ENCODE assay signal across 17 cellular contexts in the genomic region with DNA sequence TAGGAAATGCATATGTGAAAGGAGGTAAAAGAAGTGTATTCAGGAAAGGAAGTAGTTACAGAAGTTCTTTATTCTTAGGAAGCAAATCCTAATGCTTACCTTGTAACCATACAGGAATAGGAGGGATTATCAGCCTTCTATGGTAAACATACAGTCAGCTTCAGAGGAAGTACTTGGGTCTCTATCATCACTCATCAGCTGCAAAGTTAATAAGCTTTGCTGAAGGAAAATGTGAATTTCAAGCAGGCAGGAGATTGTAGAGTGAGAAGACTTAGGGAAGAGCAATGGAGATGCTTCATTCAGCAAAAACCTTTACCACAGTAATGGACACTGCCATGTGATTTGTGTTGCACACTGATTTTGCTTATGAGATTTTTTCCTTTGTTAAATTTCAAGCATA.
DNase-seq lines count a peak whose midpoint lies in the region; ATAC-seq, FAIRE-seq and TF ChIP-seq lines count a peak whose summit lies in the region.
"Had no signal": no experiment of that assay in that cellular context is flagged by ENCODE, and none has a peak within 500 bp of the region (broad histone marks: within the 10 kb centered on the region; RNA-seq: fewer than 3 reads in every experiment).

No MANE protein-coding gene starts in this region.

- H3K4me1 ChIP-seq in HEK293 (ENCODE audit: control insufficient read depth, insufficient read depth, low read length) = no peaks in the 10 kb centered on the region; the same call in 1 of the 2 replicates
- no peaks in the 10 kb centered on the region for H3K4me1 ChIP-seq in astrocyte (ENCODE audit: insufficient read depth, low read length)
- H3K4me1 ChIP-seq: foreskin keratinocyte had no signal

- no peaks in the 10 kb centered on the region for H3K9me3 Mint-ChIP-seq in CD4-positive, alpha-beta T cell
- H3K9me3 Mint-ChIP-seq in astrocyte (ENCODE audit: unreplicated experiment) (no peaks in the 10 kb centered on the region), naive B cell (no peaks in the 10 kb centered on the region)

- H3K4me2 ChIP-seq in astrocyte (ENCODE audit: low read length) = no peak overlapping the region

- H3K27ac ChIP-seq in CD4-positive, alpha-beta T cell (ENCODE audit: low read depth, low read length) = no peak overlapping the region
- H3K27ac ChIP-seq in HEK293 (ENCODE audit: extremely low read depth, low read depth, low read length) (no peak overlapping the region), astrocyte (ENCODE audit: low read depth, low read length) (no peak overlapping the region)
- H3K27ac ChIP-seq: foreskin keratinocyte, neutrophil, right lobe of liver, SK-N-MC, thoracic aorta had no signal

- no peak for TF ChIP-seq CTCF in CD4-positive, alpha-beta T cell (IDR thresholded peaks at IDR 0.05)
- TF ChIP-seq CTCF in HEK293 (tag by site-specific recombination; IDR thresholded peaks at IDR 0.05) = no peak
- TF ChIP-seq CTCF in astrocyte (IDR thresholded peaks at IDR 0.05; ENCODE audit: insufficient read depth, low read depth, low read length) = no peak

- intact Hi-C loops in CD4-positive, alpha-beta T cell (cut with DNase I, micrococcal nuclease) = no loop called here

- H3K79me2 ChIP-seq in astrocyte (ENCODE audit: insufficient read depth, low read length) = peaks cover 62% of the 10 kb centered on the region

- peaks cover 45% of the 10 kb centered on the region for H4K20me1 ChIP-seq in astrocyte (ENCODE audit: insufficient read depth, low read length)

- no peak for FAIRE-seq in astrocyte (lab: Jason Lieb, UNC)
- FAIRE-seq: endometrium had no signal

- no peaks in the 10 kb centered on the region for H3K27me3 ChIP-seq in CD4-positive, alpha-beta T cell (ENCODE audit: control insufficient read depth, insufficient read depth, low read length)
- no peaks in the 10 kb centered on the region for H3K27me3 ChIP-seq in astrocyte (ENCODE audit: insufficient read depth, low read length)
- H3K27me3 ChIP-seq: foreskin keratinocyte, neutrophil, right lobe of liver had no signal

- no peak overlapping the region for H3K4me3 Mint-ChIP-seq in CD4-positive, alpha-beta T cell
- H3K4me3 Mint-ChIP-seq in astrocyte (ENCODE audit: unreplicated experiment) = no peak overlapping the region
- H3K4me3 Mint-ChIP-seq in naive B cell = no peak overlapping the region

- POLR2A ChIA-PET in CD4-positive, alpha-beta T cell (lab: Charles Lee) = no interaction called here
- POLR2A ChIA-PET in HEK293 (lab: Yijun Ruan, JAX) = no interaction called here

- DNase-seq in CD4-positive, alpha-beta T cell = no peak
- no peak for DNase-seq in astrocyte (ENCODE audit: low read depth)
- DNase-seq in naive B cell = no peak
- no peak for DNase-seq in CD1c-positive myeloid dendritic cell (ENCODE audit: extremely low spot score)
- DNase-seq in putamen (ENCODE audit: low spot score) = no peak
- DNase-seq: C1 segment of cervical spinal cord; central memory CD4-positive, alpha-beta T cell; foreskin keratinocyte; NCI-H1694; NCI-H446; right lobe of liver had no signal

- H3K9me3 ChIP-seq in CD4-positive, alpha-beta T cell (ENCODE audit: control insufficient read depth, low read length) = no peaks in the 10 kb centered on the region
- H3K9me3 ChIP-seq in HEK293 (ENCODE audit: control insufficient read depth, insufficient read depth, low read depth, low read length) = no peaks in the 10 kb centered on the region
- no peaks in the 10 kb centered on the region for H3K9me3 ChIP-seq in astrocyte (ENCODE audit: insufficient read depth, low read depth, low read length)
- H3K9me3 ChIP-seq: neutrophil, right lobe of liver, thoracic aorta had no signal

- H2AFZ ChIP-seq in astrocyte (ENCODE audit: low read depth, low read length) = no peak overlapping the region

- CTCF ChIA-PET in CD4-positive, alpha-beta T cell (lab: Charles Lee) = interaction anchor here (1.0 to 1.1 kb wide), 2 partner anchors 68 to 184 kb away, joined by 3 read pairs; no protein-coding TSS in a partner anchor
- CTCF ChIA-PET in HEK293 (lab: Yijun Ruan, JAX) = interaction anchor here (1.3 kb wide), 1 partner anchor 11 kb away, joined by 4 read pairs; no protein-coding TSS in a partner anchor

- H3K27ac Mint-ChIP-seq in CD4-positive, alpha-beta T cell = peak overlapping the region; percentile 47
- H3K27ac Mint-ChIP-seq in astrocyte (ENCODE audit: unreplicated experiment) (peak overlapping the region; percentile 53), naive B cell (peak overlapping the region in 4 of 6 donors; percentile 10 to 83 (median 22))

- H3K4me1 Mint-ChIP-seq in CD4-positive, alpha-beta T cell (ENCODE audit: low read depth) = peaks cover 36% of the 10 kb centered on the region
- peaks cover 9% of the 10 kb centered on the region for H3K4me1 Mint-ChIP-seq in astrocyte (ENCODE audit: low read depth, unreplicated experiment)
- peaks cover 10 to 14% (median 14%) of the 10 kb centered on the region in 3 donors for H3K4me1 Mint-ChIP-seq in naive B cell

- H3K36me3 Mint-ChIP-seq in CD4-positive, alpha-beta T cell (ENCODE audit: low read depth) = peaks cover 11% of the 10 kb centered on the region
- peaks cover 3% of the 10 kb centered on the region for H3K36me3 Mint-ChIP-seq in astrocyte (ENCODE audit: low read depth, unreplicated experiment)
- H3K36me3 Mint-ChIP-seq in naive B cell = peaks cover 0 to 4% of the 10 kb centered on the region in 2 donors

- no peak overlapping the region for H3K9ac ChIP-seq in astrocyte (ENCODE audit: low read length)

- H3K27me3 Mint-ChIP-seq in CD4-positive, alpha-beta T cell = no peaks in the 10 kb centered on the region
- H3K27me3 Mint-ChIP-seq in astrocyte (ENCODE audit: low read depth, unreplicated experiment) (no peaks in the 10 kb centered on the region), naive B cell (no peaks in the 10 kb centered on the region)

- H3K36me3 ChIP-seq in HEK293 (ENCODE audit: control insufficient read depth in 2 of 2, insufficient read depth in 1 of 2, low read length in 2 of 2) = no peaks in the 10 kb centered on the region; a peak in 1 of 3 replicates
- no peaks in the 10 kb centered on the region for H3K36me3 ChIP-seq in astrocyte (ENCODE audit: insufficient read depth, low read length)
- H3K36me3 ChIP-seq: neutrophil, right lobe of liver, thoracic aorta had no signal

- no peak for ATAC-seq in CD4-positive, alpha-beta T cell (ENCODE audit: poor library complexity)
- ATAC-seq in naive B cell (ENCODE audit: low read depth in 2 of 2) (no peak), GM18519 (IDR thresholded peaks at IDR 0.05; ENCODE audit: low FRiP score, unreplicated experiment) (no peak)
- ATAC-seq: foreskin keratinocyte had no signal

- H3K4me3 ChIP-seq in HEK293 (ENCODE audit: low read depth, low read length) (no peak overlapping the region), astrocyte (ENCODE audit: insufficient read depth, low read depth, low read length) (no peak overlapping the region)
- H3K4me3 ChIP-seq: right lobe of liver, SK-N-MC, thoracic aorta had no signal

TF ChIP-seq in HEK293, 187 proteins besides CTCF, POLR2A, EP300 and RAD21:
- TF ChIP-seq HOXA7 (CRISPR knock-in tag; IDR thresholded peaks at IDR 0.05; ENCODE audit: borderline replicate concordance) (no peak), SP7 (tag by site-specific recombination; IDR thresholded peaks at IDR 0.05) (no peak), ZBTB17 (tag by site-specific recombination; IDR thresholded peaks at IDR 0.05) (0 out of 2 replicates have a peak, but pooled peaks have one; percentile 31)
TF ChIP-seq in HEK293: peak in this region for 1.
